Comparison of ENCODE assay signal across 8 cellular contexts in genomic region chr11:23540101-23540561, GRCh38.
DNase-seq lines count a peak whose midpoint lies in the region; ATAC-seq and TF ChIP-seq lines count a peak whose summit lies in the region.

No MANE protein-coding gene starts in this region.

- H4K20me1 ChIP-seq in OCI-LY1 (ENCODE audit: insufficient read depth, low read length), result no peaks in the 10 kb centered on the region

- no peak overlapping the region for H3K27ac Mint-ChIP-seq in nephron

- no peaks in the 10 kb centered on the region for H3K36me3 ChIP-seq in OCI-LY1 (ENCODE audit: insufficient read depth, low read length)

- no peak overlapping the region for H3K27ac ChIP-seq in OCI-LY1 (ENCODE audit: low read depth, low read length, poor library complexity, severe bottlenecking)

- no peaks in the 10 kb centered on the region for H3K36me3 Mint-ChIP-seq in nephron (ENCODE audit: low read depth)

- no peaks in the 10 kb centered on the region for H3K4me1 Mint-ChIP-seq in nephron

- H3K4me3 Mint-ChIP-seq in nephron, result no peak overlapping the region

- TF ChIP-seq CTCF in OCI-LY1 (IDR thresholded peaks at IDR 0.05; ENCODE audit: low read length) (peak; percentile 66), nephron (IDR thresholded peaks at IDR 0.05; ENCODE audit: unreplicated experiment in 3 of 3) (peak; percentile 59 to 71 (median 71))

- no peak overlapping the region for H2AFZ ChIP-seq in OCI-LY1 (ENCODE audit: low read length)

- peak; percentile 23 for DNase-seq in SIG-M5 treated with dmso at 0.1 percent for 504 hours (lab: John Stamatoyannopoulos, UW; ENCODE audit: unreplicated experiment)
- no peak for DNase-seq in SIG-M5 (lab: John Stamatoyannopoulos, UW)
- peak; percentile 51 for DNase-seq in HS-27A (ENCODE audit: low read depth)
- DNase-seq in epidermal melanocyte (ENCODE audit: insufficient read length, low spot score), result peak; percentile 16
- no peak for DNase-seq in NCI-H1436 (lab: John Stamatoyannopoulos, UW)

- H3K9ac ChIP-seq in OCI-LY1 (ENCODE audit: low read length), result no peak overlapping the region

- H3K27me3 Mint-ChIP-seq in nephron (ENCODE audit: low read depth), result no peaks in the 10 kb centered on the region

- ATAC-seq in GM21717 (IDR thresholded peaks at IDR 0.05; ENCODE audit: unreplicated experiment), result peak; percentile 85

- H3K9me3 Mint-ChIP-seq in nephron, result peaks cover 20% of the 10 kb centered on the region

- no peaks in the 10 kb centered on the region for H3K27me3 ChIP-seq in OCI-LY1 (ENCODE audit: insufficient read depth, low read length)

- no peak overlapping the region for H3K4me3 ChIP-seq in OCI-LY1 (ENCODE audit: low read depth, low read length, poor library complexity, severe bottlenecking)

- no peaks in the 10 kb centered on the region for H3K79me2 ChIP-seq in OCI-LY1 (ENCODE audit: insufficient read depth, low read length)

- H3K9me3 ChIP-seq in OCI-LY1 (ENCODE audit: low read length), result no peaks in the 10 kb centered on the region

- no peaks in the 10 kb centered on the region for H3K9me2 ChIP-seq in OCI-LY1 (ENCODE audit: low read depth, low read length)

- H3K4me1 ChIP-seq in OCI-LY1 (ENCODE audit: insufficient read depth, low read length, severe bottlenecking), result no peaks in the 10 kb centered on the region

- no peak overlapping the region for H3K4me2 ChIP-seq in OCI-LY1 (ENCODE audit: low read length)

- no peaks in the 10 kb centered on the region for H3F3A ChIP-seq in OCI-LY1 (ENCODE audit: insufficient read depth, low read length)

Comparison
In these comparisons a context has a peak if more than half of its experiments do, and no peak if none do; other contexts are left out.
1. DNase-seq: peak in SIG-M5 treated with dmso at 0.1 percent for 504 hours (single experiment), HS-27A (single experiment) and epidermal melanocyte (single experiment); none in SIG-M5 (single experiment) and NCI-H1436 (single experiment).